Comparison of ENCODE assay signal across 1 cellular context in genomic region chr17:45106582-45106981, GRCh38.
TF ChIP-seq lines count a peak whose summit lies in the region.

No MANE protein-coding gene starts in this region.

TF ChIP-seq in K562, 482 proteins besides CTCF, POLR2A, EP300 and RAD21:
- TF ChIP-seq POLR2AphosphoS2 (IDR thresholded peaks at IDR 0.05; ENCODE audit: low read length): peak; percentile 9; the same call in 1 of the 2 replicates
- TF ChIP-seq NELFE (IDR thresholded peaks at IDR 0.05; ENCODE audit: insufficient read depth, insufficient read length): no peak
- TF ChIP-seq POLR2AphosphoS5 (IDR thresholded peaks at IDR 0.05; ENCODE audit: control insufficient read depth, insufficient read depth, low read depth, low read length): peak; percentile 6
- no peak for TF ChIP-seq ZNF175 (CRISPR knock-in tag; IDR thresholded peaks at IDR 0.05; ENCODE audit: low read depth)
